ENCODE assay signal across 8 cellular contexts in genomic region chr10:125158528-125159485, GRCh38. TPM values are rescaled to one million over a fixed set of nuclear protein-coding genes. Genes with fewer than 3 reads are reported as not detected.
DNase-seq lines count a peak whose midpoint lies in the region; ATAC-seq and TF ChIP-seq lines count a peak whose summit lies in the region.

No MANE protein-coding gene starts in this region.

- H3K27me3 ChIP-seq in iPS-15b (ENCODE audit: control insufficient read depth, insufficient read depth, low read length) = no peaks in the 10 kb centered on the region

- no peaks in the 10 kb centered on the region for H3K27me3 Mint-ChIP-seq in brain

- intact Hi-C loops in sciatic nerve (cut with DNase I) = loop anchor here (10.0 kb wide), 1 partner anchor 94 kb away; no protein-coding TSS in a partner anchor

- H3K9ac ChIP-seq in iPS-15b (ENCODE audit: low read depth, low read length) = peak overlapping the region; percentile 93

- DNase-seq in SKM-1 treated with dmso at 0.1 percent for 144 hours (lab: John Stamatoyannopoulos, UW; ENCODE audit: unreplicated experiment) (peak; percentile 30), SKM-1 (lab: John Stamatoyannopoulos, UW; ENCODE audit: unreplicated experiment) (no peak), NB4 (ENCODE audit: low read depth) (peak; percentile 67), sciatic nerve (ENCODE audit: low spot score) (peak; percentile 71)
- no peak for DNase-seq in activated CD4-positive, CD25-positive, alpha-beta regulatory T cell (lab: John Stamatoyannopoulos, UW)

- H3K4me3 Mint-ChIP-seq in brain = peak overlapping the region; percentile 93 to 99 (median 98)

- no peaks in the 10 kb centered on the region for H3K36me3 ChIP-seq in iPS-15b (ENCODE audit: control insufficient read depth, insufficient read depth, low read length)

- H3K4me3 ChIP-seq in NB4 (ENCODE audit: low read depth, low read length) (peak overlapping the region; percentile 81), iPS-15b (ENCODE audit: low read depth, low read length) (peak overlapping the region; percentile 85)

- TF ChIP-seq POLR2A in NB4 (IDR thresholded peaks at IDR 0.05; ENCODE audit: extremely low read depth, insufficient read length) = no peak

- TF ChIP-seq CTCF in NB4 (IDR thresholded peaks at IDR 0.05; ENCODE audit: low read depth, low read length) (no peak), brain (conservative IDR thresholded peaks at IDR 0.05) (peak in 1 of 2 experiments; percentile 14)

- peaks cover 18% of the 10 kb centered on the region for H3K4me1 ChIP-seq in iPS-15b (ENCODE audit: control insufficient read depth, insufficient read depth, low read length)

- no peaks in the 10 kb centered on the region for H3K9me3 ChIP-seq in iPS-15b (ENCODE audit: control insufficient read depth, insufficient read depth, low read length)

- H3K4me1 Mint-ChIP-seq in brain = peaks cover 53% of the 10 kb centered on the region

- H3K27ac Mint-ChIP-seq in brain = peak overlapping the region; percentile 95 to 99 (median 98)

- no peaks in the 10 kb centered on the region for H3K36me3 Mint-ChIP-seq in brain

- peak; percentile 57 for ATAC-seq in sciatic nerve
- no peak for ATAC-seq in GM19467 (IDR thresholded peaks at IDR 0.05; ENCODE audit: unreplicated experiment)

- H3K9me3 Mint-ChIP-seq in brain = peaks cover 0 to 3% (median 0%) of the 10 kb centered on the region in 5 experiments

RNA-seq across cellular contexts. Expression of gene CTBP2, which starts 1.6 kb away (rescaled TPM):
- 37.8 TPM for polyA plus RNA-seq in brain (ENCODE audit: insufficient read depth, low read depth, low replicate concordance)
- 46.9 TPM for total RNA-seq in sciatic nerve

Comparison
In these comparisons a context has a peak if more than half of its experiments do, and no peak if none do; other contexts are left out.
1. DNase-seq: peak in SKM-1 treated with dmso at 0.1 percent for 144 hours (single experiment), NB4 (single experiment) and sciatic nerve (single experiment); none in SKM-1 (single experiment) and activated CD4-positive, CD25-positive, alpha-beta regulatory T cell (0 of 4).